ENCODE assay signal across 20 cellular contexts in the genomic region with DNA sequence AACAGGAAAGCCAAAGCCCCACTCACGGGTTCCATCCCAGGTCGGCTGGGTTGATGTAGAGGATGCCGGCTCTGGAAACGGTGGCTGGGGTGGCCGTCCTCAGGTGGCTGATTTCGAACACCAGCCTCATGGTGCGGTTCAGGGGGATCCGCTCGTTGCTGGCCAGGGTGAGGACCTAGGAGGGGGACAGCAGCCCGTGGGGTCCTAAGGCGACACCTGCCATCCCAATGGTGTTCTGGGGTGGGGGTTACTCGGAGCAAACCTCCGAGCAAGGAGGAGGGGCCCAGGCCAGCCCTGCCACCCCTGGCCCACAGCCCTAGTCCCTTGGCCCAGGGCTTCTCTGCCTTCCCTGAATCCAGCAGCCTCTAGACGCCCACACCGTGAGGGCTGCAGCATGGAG.
DNase-seq lines count a peak whose midpoint lies in the region; ATAC-seq and TF ChIP-seq lines count a peak whose summit lies in the region.
"Had no signal": no experiment of that assay in that cellular context is flagged by ENCODE, and none has a peak within 500 bp of the region (broad histone marks: within the 10 kb centered on the region; RNA-seq: fewer than 3 reads in every experiment).

No MANE protein-coding gene starts in this region.

- H3K9me3 ChIP-seq in HEK293 (ENCODE audit: control insufficient read depth, insufficient read depth, low read depth, low read length) (no peaks in the 10 kb centered on the region), osteoblast (ENCODE audit: low read depth, low read length) (no peaks in the 10 kb centered on the region)
- H3K9me3 ChIP-seq: BLaER1 had no signal

- CTCF ChIA-PET in HEK293 (lab: Yijun Ruan, JAX), result no interaction called here
- CTCF ChIA-PET in activated CD8-positive, alpha-beta T cell treated with anti-CD3 and anti-CD28 coated beads for 36 hours (lab: Charles Lee), result no interaction called here

- POLR2A ChIA-PET in HEK293 (lab: Yijun Ruan, JAX), result no interaction called here
- POLR2A ChIA-PET in activated CD8-positive, alpha-beta T cell treated with anti-CD3 and anti-CD28 coated beads for 36 hours (lab: Charles Lee), result no interaction called here

- H3K36me3 ChIP-seq in HEK293 (ENCODE audit: control insufficient read depth in 2 of 2, insufficient read depth in 1 of 2, low read length in 2 of 2) (no peaks in the 10 kb centered on the region), osteoblast (ENCODE audit: insufficient read depth, low read length) (no peaks in the 10 kb centered on the region)
- H3K36me3 ChIP-seq: BLaER1 had no signal

- DNase-seq in islet precursor cell (peak; percentile 50), osteoblast (ENCODE audit: insufficient read length, low spot score, missing footprints) (peak; percentile 26), glomerular visceral epithelial cell (ENCODE audit: extremely low spot score) (no peak), HUDEP-2 (lab: John Stamatoyannopoulos, UW; ENCODE audit: unreplicated experiment in 76 of 76) (no peak)
- no peak for DNase-seq in activated CD8-positive, alpha-beta T cell treated with anti-CD3 and anti-CD28 coated beads for 36 hours
- DNase-seq: CD4-positive, CD25-positive, alpha-beta regulatory T cell; CD8-positive, alpha-beta T cell; DMS53; DMS79 treated with DMSO at 0.1 percent for 48 hours; GF-D8; GM23248; H7; HCEC 1CT had no signal

- no peaks in the 10 kb centered on the region for H3K9me3 Mint-ChIP-seq in activated CD8-positive, alpha-beta T cell treated with anti-CD3 and anti-CD28 coated beads for 36 hours
- H3K9me3 Mint-ChIP-seq: CD8-positive, alpha-beta T cell had no signal

- no peak overlapping the region for H3K27ac Mint-ChIP-seq in activated CD8-positive, alpha-beta T cell treated with anti-CD3 and anti-CD28 coated beads for 36 hours
- H3K27ac Mint-ChIP-seq: B cell; CD8-positive, alpha-beta T cell had no signal

- H3K4me3 ChIP-seq in HEK293 (ENCODE audit: low read depth, low read length) (no peak overlapping the region), osteoblast (ENCODE audit: insufficient read depth, low read length) (no peak overlapping the region)
- H3K4me3 ChIP-seq: BLaER1, GM23248 had no signal

- no peaks in the 10 kb centered on the region for H3K79me2 ChIP-seq in osteoblast (ENCODE audit: insufficient read depth, low read length)

- H3K4me1 Mint-ChIP-seq in activated CD8-positive, alpha-beta T cell treated with anti-CD3 and anti-CD28 coated beads for 36 hours (ENCODE audit: low read depth), result peaks cover 2% of the 10 kb centered on the region
- H3K4me1 Mint-ChIP-seq: B cell had no signal

- H3K27me3 ChIP-seq in osteoblast (ENCODE audit: insufficient read depth, low read length), result peaks cover 2% of the 10 kb centered on the region
- H3K27me3 ChIP-seq: BLaER1 had no signal

- H3K4me2 ChIP-seq in osteoblast (ENCODE audit: insufficient read depth, low read length), result no peak overlapping the region
- H3K4me2 ChIP-seq: BLaER1 had no signal

- H3K27ac ChIP-seq in HEK293 (ENCODE audit: extremely low read depth, low read depth, low read length) (no peak overlapping the region), angular gyrus (ENCODE audit: low read depth, low read length) (peak overlapping the region; percentile 46), osteoblast (ENCODE audit: low read depth, low read length) (no peak overlapping the region)
- H3K27ac ChIP-seq: 22Rv1, BLaER1, C4-2B, GM23248 had no signal

- H3K4me1 ChIP-seq in HEK293 (ENCODE audit: control insufficient read depth, insufficient read depth, low read length) (no peaks in the 10 kb centered on the region), osteoblast (ENCODE audit: insufficient read depth, low read length) (no peaks in the 10 kb centered on the region)

- H2AFZ ChIP-seq in osteoblast (ENCODE audit: low read length), result no peak overlapping the region
- H2AFZ ChIP-seq: GM23248 had no signal

- H3K36me3 Mint-ChIP-seq in activated CD8-positive, alpha-beta T cell treated with anti-CD3 and anti-CD28 coated beads for 36 hours (ENCODE audit: low read depth), result no peaks in the 10 kb centered on the region
- H3K36me3 Mint-ChIP-seq: CD4-positive, CD25-positive, alpha-beta regulatory T cell; CD8-positive, alpha-beta T cell had no signal

- intact Hi-C loops in activated CD8-positive, alpha-beta T cell treated with anti-CD3 and anti-CD28 coated beads for 36 hours (cut with micrococcal nuclease), result no loop called here

- TF ChIP-seq CTCF in HEK293 (tag by site-specific recombination; IDR thresholded peaks at IDR 0.05) (no peak), osteoblast (IDR thresholded peaks at IDR 0.05; ENCODE audit: extremely low read depth, low read depth, low read length) (no peak)
- no peak for TF ChIP-seq CTCF in activated CD8-positive, alpha-beta T cell treated with anti-CD3 and anti-CD28 coated beads for 36 hours (IDR thresholded peaks at IDR 0.05)

- no peaks in the 10 kb centered on the region for H4K20me1 ChIP-seq in osteoblast (ENCODE audit: insufficient read depth, low read length)
- H4K20me1 ChIP-seq: BLaER1 had no signal

- ATAC-seq in activated CD8-positive, alpha-beta T cell treated with anti-CD3 and anti-CD28 coated beads for 36 hours, result no peak
- no peak for ATAC-seq in GM19395 (IDR thresholded peaks at IDR 0.05; ENCODE audit: unreplicated experiment)
- ATAC-seq: CD8-positive, alpha-beta T cell had no signal

- no peaks in the 10 kb centered on the region for H3K27me3 Mint-ChIP-seq in activated CD8-positive, alpha-beta T cell treated with anti-CD3 and anti-CD28 coated beads for 36 hours
- H3K27me3 Mint-ChIP-seq: CD4-positive, CD25-positive, alpha-beta regulatory T cell had no signal

- H3K4me3 Mint-ChIP-seq in activated CD8-positive, alpha-beta T cell treated with anti-CD3 and anti-CD28 coated beads for 36 hours, result no peak overlapping the region
- H3K4me3 Mint-ChIP-seq: B cell; CD4-positive, CD25-positive, alpha-beta regulatory T cell; CD8-positive, alpha-beta T cell had no signal

TF ChIP-seq in HEK293, 187 proteins besides CTCF, POLR2A, EP300 and RAD21:
- TF ChIP-seq, protein P1, sequence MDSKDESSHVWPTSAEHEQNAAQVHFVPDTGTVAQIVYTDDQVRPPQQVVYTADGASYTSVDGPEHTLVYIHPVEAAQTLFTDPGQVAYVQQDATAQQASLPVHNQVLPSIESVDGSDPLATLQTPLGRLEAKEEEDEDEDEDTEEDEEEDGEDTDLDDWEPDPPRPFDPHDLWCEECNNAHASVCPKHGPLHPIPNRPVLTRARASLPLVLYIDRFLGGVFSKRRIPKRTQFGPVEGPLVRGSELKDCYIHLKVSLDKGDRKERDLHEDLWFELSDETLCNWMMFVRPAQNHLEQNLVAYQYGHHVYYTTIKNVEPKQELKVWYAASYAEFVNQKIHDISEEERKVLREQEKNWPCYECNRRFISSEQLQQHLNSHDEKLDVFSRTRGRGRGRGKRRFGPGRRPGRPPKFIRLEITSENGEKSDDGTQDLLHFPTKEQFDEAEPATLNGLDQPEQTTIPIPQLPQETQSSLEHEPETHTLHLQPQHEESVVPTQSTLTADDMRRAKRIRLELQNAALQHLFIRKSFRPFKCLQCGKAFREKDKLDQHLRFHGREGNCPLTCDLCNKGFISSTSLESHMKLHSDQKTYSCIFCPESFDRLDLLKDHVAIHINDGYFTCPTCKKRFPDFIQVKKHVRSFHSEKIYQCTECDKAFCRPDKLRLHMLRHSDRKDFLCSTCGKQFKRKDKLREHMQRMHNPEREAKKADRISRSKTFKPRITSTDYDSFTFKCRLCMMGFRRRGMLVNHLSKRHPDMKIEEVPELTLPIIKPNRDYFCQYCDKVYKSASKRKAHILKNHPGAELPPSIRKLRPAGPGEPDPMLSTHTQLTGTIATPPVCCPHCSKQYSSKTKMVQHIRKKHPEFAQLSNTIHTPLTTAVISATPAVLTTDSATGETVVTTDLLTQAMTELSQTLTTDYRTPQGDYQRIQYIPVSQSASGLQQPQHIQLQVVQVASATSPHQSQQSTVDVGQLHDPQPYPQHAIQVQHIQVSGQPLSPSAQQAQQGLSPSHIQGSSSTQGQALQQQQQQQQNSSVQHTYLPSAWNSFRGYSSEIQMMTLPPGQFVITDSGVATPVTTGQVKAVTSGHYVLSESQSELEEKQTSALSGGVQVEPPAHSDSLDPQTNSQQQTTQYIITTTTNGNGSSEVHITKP (tag by site-specific recombination; IDR thresholded peaks at IDR 0.05), result peak; percentile 28; the same call in 1 of the 2 replicates
- TF ChIP-seq, protein P2, sequence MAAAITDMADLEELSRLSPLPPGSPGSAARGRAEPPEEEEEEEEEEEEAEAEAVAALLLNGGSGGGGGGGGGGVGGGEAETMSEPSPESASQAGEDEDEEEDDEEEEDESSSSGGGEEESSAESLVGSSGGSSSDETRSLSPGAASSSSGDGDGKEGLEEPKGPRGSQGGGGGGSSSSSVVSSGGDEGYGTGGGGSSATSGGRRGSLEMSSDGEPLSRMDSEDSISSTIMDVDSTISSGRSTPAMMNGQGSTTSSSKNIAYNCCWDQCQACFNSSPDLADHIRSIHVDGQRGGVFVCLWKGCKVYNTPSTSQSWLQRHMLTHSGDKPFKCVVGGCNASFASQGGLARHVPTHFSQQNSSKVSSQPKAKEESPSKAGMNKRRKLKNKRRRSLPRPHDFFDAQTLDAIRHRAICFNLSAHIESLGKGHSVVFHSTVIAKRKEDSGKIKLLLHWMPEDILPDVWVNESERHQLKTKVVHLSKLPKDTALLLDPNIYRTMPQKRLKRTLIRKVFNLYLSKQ (tag by site-specific recombination; IDR thresholded peaks at IDR 0.05; ENCODE audit: borderline replicate concordance), result no peak
- TF ChIP-seq ZNF24 (tag by site-specific recombination; IDR thresholded peaks at IDR 0.05), result no peak
- TF ChIP-seq ZNF311 (tag by site-specific recombination; IDR thresholded peaks at IDR 0.05; ENCODE audit: borderline replicate concordance), result no peak
- no peak for TF ChIP-seq ZNF837 (tag by site-specific recombination; IDR thresholded peaks at IDR 0.05)
- no peak for TF ChIP-seq ZNF146 (tag by site-specific recombination; IDR thresholded peaks at IDR 0.05)

Comparison
In these comparisons a context has a peak if more than half of its experiments do, and no peak if none do; other contexts are left out.
1. DNase-seq: peak in islet precursor cell (single experiment) and osteoblast (single experiment); none in activated CD8-positive, alpha-beta T cell treated with anti-CD3 and anti-CD28 coated beads for 36 hours (single experiment), glomerular visceral epithelial cell (single experiment) and HUDEP-2 (0 of 76).